Comparison of ENCODE assay signal across 11 cellular contexts in genomic region chr1:205714190-205714905, GRCh38. TPM values are rescaled to one million over a fixed set of nuclear protein-coding genes. Genes with fewer than 3 reads are reported as not detected.
DNase-seq lines count a peak whose midpoint lies in the region; ATAC-seq, FAIRE-seq and TF ChIP-seq lines count a peak whose summit lies in the region.
"Had no signal": no experiment of that assay in that cellular context is flagged by ENCODE, and none has a peak within 500 bp of the region (broad histone marks: within the 10 kb centered on the region; RNA-seq: fewer than 3 reads in every experiment).

No MANE protein-coding gene starts in this region.

- H3K27me3 ChIP-seq in bronchial epithelial cell (ENCODE audit: control insufficient read depth, insufficient read depth, low read length): no peaks in the 10 kb centered on the region
- H3K27me3 ChIP-seq in left ventricle myocardium inferior (ENCODE audit: low read depth): no peaks in the 10 kb centered on the region
- H3K27me3 ChIP-seq: upper lobe of left lung had no signal

- TF ChIP-seq POLR2A in H54 (IDR thresholded peaks at IDR 0.05; ENCODE audit: low read depth, low read length): no peak

- TF ChIP-seq CTCF in bronchial epithelial cell (IDR thresholded peaks at IDR 0.05; ENCODE audit: insufficient read depth, low read length, severe bottlenecking) (no peak), mucosa of descending colon (IDR thresholded peaks at IDR 0.05) (no peak), left ventricle myocardium inferior (IDR thresholded peaks at IDR 0.05; ENCODE audit: borderline replicate concordance) (no peak)

- peak; percentile 26 for ATAC-seq in mucosa of descending colon
- no peak for ATAC-seq in HG02973 (IDR thresholded peaks at IDR 0.05; ENCODE audit: unreplicated experiment)
- ATAC-seq: T-helper 17 cell had no signal

- DNase-seq in AML-193 (lab: John Stamatoyannopoulos, UW) (peak; percentile 40 to 54), Kasumi-1 (lab: John Stamatoyannopoulos, UW) (peak; percentile 26 to 37), bronchial epithelial cell (ENCODE audit: low read depth) (peak; percentile 51), mucosa of descending colon (no peak), SHP77 (lab: John Stamatoyannopoulos, UW) (no peak), H54 (ENCODE audit: insufficient read length, low spot score) (no peak), left ventricle myocardium inferior (no peak)
- DNase-seq: NCI-H146, T-helper 17 cell had no signal

- H3K27ac ChIP-seq in left ventricle myocardium inferior (replicated peaks): no peak overlapping the region
- H3K27ac ChIP-seq: upper lobe of left lung had no signal

- H3K9me3 ChIP-seq in mucosa of descending colon (no peaks in the 10 kb centered on the region), left ventricle myocardium inferior (replicated peaks) (no peaks in the 10 kb centered on the region)
- H3K9me3 ChIP-seq: upper lobe of left lung had no signal

- H3K4me3 ChIP-seq in bronchial epithelial cell (ENCODE audit: low read depth, low read length) (no peak overlapping the region), mucosa of descending colon (no peak overlapping the region), left ventricle myocardium inferior (no peak overlapping the region)
- H3K4me3 ChIP-seq: upper lobe of left lung had no signal

- H3K4me1 ChIP-seq in mucosa of descending colon (ENCODE audit: low read depth) (peaks cover 7% of the 10 kb centered on the region), left ventricle myocardium inferior (peaks cover 15% of the 10 kb centered on the region)
- H3K4me1 ChIP-seq: upper lobe of left lung had no signal

- H3K36me3 ChIP-seq in bronchial epithelial cell (ENCODE audit: control insufficient read depth, insufficient read depth, low read length): peaks cover 4% of the 10 kb centered on the region
- H3K36me3 ChIP-seq in mucosa of descending colon (ENCODE audit: low read depth): no peaks in the 10 kb centered on the region
- peaks cover 49% of the 10 kb centered on the region for H3K36me3 ChIP-seq in left ventricle myocardium inferior

- FAIRE-seq in bronchial epithelial cell (lab: Jason Lieb, UNC): no peak
- FAIRE-seq in H54 (lab: Jason Lieb, UNC): no peak

- intact Hi-C loops in mucosa of descending colon (cut with DNase I, micrococcal nuclease) (loop anchor here in 1 of 2 donors (5.0 kb wide), 1 partner anchor 57 kb away; no protein-coding TSS in a partner anchor), left ventricle myocardium inferior (cut with micrococcal nuclease) (loop anchor here (5.0 kb wide), 2 partner anchors 52 to 122 kb away; no protein-coding TSS in a partner anchor)

RNA-seq across cellular contexts. Expression of gene SLC45A3, which starts 34.0 kb away (rescaled TPM):
- 0.77 and 0.79 TPM in 2 replicates for total RNA-seq in bronchial epithelial cell
- total RNA-seq in mucosa of descending colon: 10 to 100 TPM; 13.7 to 19.0 (median 18.8) TPM
- 5.2 TPM for total RNA-seq in left ventricle myocardium inferior

RNA-seq across cellular contexts. Expression of gene NUCKS1, which starts 35.6 kb away (rescaled TPM):
- total RNA-seq in bronchial epithelial cell: 72.1 and 91.1 TPM in 2 replicates
- 100 to 1,000 TPM in 2 of 3 donors, 10 to 100 TPM in 1; 52.7 to 140 (median 103) TPM for total RNA-seq in mucosa of descending colon
- total RNA-seq in left ventricle myocardium inferior: 217 TPM

Comparison
In these comparisons a context has a peak if more than half of its experiments do, and no peak if none do; other contexts are left out.
1. DNase-seq: peak in AML-193 (2 of 2), Kasumi-1 (2 of 2) and bronchial epithelial cell (single experiment); none in mucosa of descending colon (0 of 3), SHP77 (0 of 2), H54 (single experiment) and left ventricle myocardium inferior (single experiment).